1 cellular context compared by ENCODE assay signal in the genomic region with DNA sequence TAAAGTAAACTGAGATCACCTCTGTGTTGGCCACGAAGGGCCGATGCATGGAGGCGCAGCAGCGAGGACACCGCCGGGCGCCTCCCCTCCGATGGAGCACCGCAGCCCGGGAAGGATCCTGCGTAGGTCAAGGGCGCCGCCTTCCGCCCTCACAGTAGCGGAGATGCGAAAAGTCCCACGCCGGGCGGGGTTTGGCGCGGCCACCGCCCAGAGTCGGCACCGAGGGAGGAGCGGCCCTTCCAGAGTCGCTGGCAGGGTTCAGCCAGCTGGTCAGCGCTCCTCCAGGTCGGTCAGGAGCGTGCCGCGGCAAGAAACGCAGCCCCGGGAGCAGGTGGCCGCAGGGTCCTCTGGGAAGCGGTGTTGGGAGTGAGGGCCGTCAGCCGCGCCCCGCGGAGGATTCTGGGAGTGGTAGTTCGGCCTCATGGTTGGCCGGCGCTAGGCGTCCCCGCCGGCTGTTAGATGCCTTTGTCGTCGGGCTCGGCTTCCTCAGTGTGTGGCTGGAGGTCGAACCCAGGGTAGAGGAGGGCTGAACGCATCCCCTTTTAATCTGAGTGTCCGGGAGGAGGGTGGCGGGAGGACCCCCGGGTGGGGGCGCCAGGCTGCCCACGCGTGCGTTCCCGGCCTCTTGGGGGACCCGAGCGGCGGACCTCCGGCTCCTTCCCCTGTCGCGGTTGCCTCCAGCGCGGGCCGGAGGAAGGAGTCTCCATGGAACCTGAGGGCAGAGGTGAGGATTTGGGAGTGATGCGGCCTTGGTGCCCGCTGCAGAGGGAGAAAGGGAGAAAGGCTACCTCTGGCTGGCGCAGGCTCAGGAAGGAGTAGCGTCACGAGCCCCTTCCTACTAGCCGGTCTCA.
A peak's percentile ranks its signal among the peaks of the same experiment; 100 is the strongest.
TF ChIP-seq lines count a peak whose summit lies in the region.

A gene (plus strand): TSS at position 411 of the 851 bp plus-strand sequence. CDS start 295 bp downstream, at position 706.

TF ChIP-seq in HepG2, 621 proteins besides CTCF, POLR2A, EP300 and RAD21 (continued from another document and continues in another):
- peak; percentile 91 for TF ChIP-seq ZNF331 (CRISPR knock-in tag; IDR thresholded peaks at IDR 0.05)
- TF ChIP-seq, protein P1, sequence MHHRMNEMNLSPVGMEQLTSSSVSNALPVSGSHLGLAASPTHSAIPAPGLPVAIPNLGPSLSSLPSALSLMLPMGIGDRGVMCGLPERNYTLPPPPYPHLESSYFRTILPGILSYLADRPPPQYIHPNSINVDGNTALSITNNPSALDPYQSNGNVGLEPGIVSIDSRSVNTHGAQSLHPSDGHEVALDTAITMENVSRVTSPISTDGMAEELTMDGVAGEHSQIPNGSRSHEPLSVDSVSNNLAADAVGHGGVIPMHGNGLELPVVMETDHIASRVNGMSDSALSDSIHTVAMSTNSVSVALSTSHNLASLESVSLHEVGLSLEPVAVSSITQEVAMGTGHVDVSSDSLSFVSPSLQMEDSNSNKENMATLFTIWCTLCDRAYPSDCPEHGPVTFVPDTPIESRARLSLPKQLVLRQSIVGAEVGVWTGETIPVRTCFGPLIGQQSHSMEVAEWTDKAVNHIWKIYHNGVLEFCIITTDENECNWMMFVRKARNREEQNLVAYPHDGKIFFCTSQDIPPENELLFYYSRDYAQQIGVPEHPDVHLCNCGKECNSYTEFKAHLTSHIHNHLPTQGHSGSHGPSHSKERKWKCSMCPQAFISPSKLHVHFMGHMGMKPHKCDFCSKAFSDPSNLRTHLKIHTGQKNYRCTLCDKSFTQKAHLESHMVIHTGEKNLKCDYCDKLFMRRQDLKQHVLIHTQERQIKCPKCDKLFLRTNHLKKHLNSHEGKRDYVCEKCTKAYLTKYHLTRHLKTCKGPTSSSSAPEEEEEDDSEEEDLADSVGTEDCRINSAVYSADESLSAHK (CRISPR knock-in tag; IDR thresholded peaks at IDR 0.05; ENCODE audit: borderline replicate concordance): no peak
- TF ChIP-seq KLF9 (CRISPR knock-in tag; IDR thresholded peaks at IDR 0.05; ENCODE audit: low read depth): no peak
- no peak for TF ChIP-seq ZNF766 (CRISPR knock-in tag; IDR thresholded peaks at IDR 0.05; ENCODE audit: borderline replicate concordance)
- peak; percentile 68 for TF ChIP-seq SALL1 (CRISPR knock-in tag; IDR thresholded peaks at IDR 0.05)
- TF ChIP-seq MTF2 (CRISPR knock-in tag; IDR thresholded peaks at IDR 0.05; ENCODE audit: borderline replicate concordance): peak; percentile 56; the same call in 1 of the 2 replicates
- TF ChIP-seq, protein P2, sequence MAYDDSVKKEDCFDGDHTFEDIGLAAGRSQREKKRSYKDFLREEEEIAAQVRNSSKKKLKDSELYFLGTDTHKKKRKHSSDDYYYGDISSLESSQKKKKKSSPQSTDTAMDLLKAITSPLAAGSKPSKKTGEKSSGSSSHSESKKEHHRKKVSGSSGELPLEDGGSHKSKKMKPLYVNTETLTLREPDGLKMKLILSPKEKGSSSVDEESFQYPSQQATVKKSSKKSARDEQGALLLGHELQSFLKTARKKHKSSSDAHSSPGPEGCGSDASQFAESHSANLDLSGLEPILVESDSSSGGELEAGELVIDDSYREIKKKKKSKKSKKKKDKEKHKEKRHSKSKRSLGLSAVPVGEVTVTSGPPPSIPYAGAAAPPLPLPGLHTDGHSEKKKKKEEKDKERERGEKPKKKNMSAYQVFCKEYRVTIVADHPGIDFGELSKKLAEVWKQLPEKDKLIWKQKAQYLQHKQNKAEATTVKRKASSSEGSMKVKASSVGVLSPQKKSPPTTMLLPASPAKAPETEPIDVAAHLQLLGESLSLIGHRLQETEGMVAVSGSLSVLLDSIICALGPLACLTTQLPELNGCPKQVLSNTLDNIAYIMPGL (CRISPR knock-in tag; IDR thresholded peaks at IDR 0.05; ENCODE audit: borderline replicate concordance in 1 of 2, low read depth in 1 of 2): peak in 1 of 2 experiments; percentile 46; a peak in 1 of 4 replicates
- TF ChIP-seq, protein P3, sequence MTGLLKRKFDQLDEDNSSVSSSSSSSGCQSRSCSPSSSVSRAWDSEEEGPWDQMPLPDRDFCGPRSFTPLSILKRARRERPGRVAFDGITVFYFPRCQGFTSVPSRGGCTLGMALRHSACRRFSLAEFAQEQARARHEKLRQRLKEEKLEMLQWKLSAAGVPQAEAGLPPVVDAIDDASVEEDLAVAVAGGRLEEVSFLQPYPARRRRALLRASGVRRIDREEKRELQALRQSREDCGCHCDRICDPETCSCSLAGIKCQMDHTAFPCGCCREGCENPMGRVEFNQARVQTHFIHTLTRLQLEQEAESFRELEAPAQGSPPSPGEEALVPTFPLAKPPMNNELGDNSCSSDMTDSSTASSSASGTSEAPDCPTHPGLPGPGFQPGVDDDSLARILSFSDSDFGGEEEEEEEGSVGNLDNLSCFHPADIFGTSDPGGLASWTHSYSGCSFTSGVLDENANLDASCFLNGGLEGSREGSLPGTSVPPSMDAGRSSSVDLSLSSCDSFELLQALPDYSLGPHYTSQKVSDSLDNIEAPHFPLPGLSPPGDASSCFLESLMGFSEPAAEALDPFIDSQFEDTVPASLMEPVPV (CRISPR knock-in tag; IDR thresholded peaks at IDR 0.05): 0 out of 2 replicates have a peak, but pooled peaks have one; percentile 31
- peak; percentile 98 for TF ChIP-seq ZNF263 (CRISPR knock-in tag; IDR thresholded peaks at IDR 0.05)
- no peak for TF ChIP-seq NONO (IDR thresholded peaks at IDR 0.05)
- peak; percentile 34; the same call in 1 of the 2 replicates for TF ChIP-seq NONO (CRISPR knock-in tag; conservative IDR thresholded peaks at IDR 0.05)
- TF ChIP-seq TAF15 (IDR thresholded peaks at IDR 0.05; ENCODE audit: low read depth, low read length, poor library complexity, severe bottlenecking): no peak
- TF ChIP-seq IRF2 (CRISPR knock-in tag; IDR thresholded peaks at IDR 0.05): peak; percentile 64
- TF ChIP-seq ZNF83 (CRISPR knock-in tag; IDR thresholded peaks at IDR 0.05; ENCODE audit: borderline replicate concordance): no peak
- TF ChIP-seq ZNF138 (CRISPR knock-in tag; IDR thresholded peaks at IDR 0.05; ENCODE audit: low read depth): 0 out of 2 replicates have a peak, but pooled peaks have one; percentile 67
- TF ChIP-seq MAZ (IDR thresholded peaks at IDR 0.05; ENCODE audit: borderline replicate concordance, low read depth, low read length): no peak
- no peak; the same call in 1 of the 2 replicates for TF ChIP-seq MAZ (CRISPR knock-in tag; IDR thresholded peaks at IDR 0.05; ENCODE audit: low read depth)
- TF ChIP-seq, protein P4, sequence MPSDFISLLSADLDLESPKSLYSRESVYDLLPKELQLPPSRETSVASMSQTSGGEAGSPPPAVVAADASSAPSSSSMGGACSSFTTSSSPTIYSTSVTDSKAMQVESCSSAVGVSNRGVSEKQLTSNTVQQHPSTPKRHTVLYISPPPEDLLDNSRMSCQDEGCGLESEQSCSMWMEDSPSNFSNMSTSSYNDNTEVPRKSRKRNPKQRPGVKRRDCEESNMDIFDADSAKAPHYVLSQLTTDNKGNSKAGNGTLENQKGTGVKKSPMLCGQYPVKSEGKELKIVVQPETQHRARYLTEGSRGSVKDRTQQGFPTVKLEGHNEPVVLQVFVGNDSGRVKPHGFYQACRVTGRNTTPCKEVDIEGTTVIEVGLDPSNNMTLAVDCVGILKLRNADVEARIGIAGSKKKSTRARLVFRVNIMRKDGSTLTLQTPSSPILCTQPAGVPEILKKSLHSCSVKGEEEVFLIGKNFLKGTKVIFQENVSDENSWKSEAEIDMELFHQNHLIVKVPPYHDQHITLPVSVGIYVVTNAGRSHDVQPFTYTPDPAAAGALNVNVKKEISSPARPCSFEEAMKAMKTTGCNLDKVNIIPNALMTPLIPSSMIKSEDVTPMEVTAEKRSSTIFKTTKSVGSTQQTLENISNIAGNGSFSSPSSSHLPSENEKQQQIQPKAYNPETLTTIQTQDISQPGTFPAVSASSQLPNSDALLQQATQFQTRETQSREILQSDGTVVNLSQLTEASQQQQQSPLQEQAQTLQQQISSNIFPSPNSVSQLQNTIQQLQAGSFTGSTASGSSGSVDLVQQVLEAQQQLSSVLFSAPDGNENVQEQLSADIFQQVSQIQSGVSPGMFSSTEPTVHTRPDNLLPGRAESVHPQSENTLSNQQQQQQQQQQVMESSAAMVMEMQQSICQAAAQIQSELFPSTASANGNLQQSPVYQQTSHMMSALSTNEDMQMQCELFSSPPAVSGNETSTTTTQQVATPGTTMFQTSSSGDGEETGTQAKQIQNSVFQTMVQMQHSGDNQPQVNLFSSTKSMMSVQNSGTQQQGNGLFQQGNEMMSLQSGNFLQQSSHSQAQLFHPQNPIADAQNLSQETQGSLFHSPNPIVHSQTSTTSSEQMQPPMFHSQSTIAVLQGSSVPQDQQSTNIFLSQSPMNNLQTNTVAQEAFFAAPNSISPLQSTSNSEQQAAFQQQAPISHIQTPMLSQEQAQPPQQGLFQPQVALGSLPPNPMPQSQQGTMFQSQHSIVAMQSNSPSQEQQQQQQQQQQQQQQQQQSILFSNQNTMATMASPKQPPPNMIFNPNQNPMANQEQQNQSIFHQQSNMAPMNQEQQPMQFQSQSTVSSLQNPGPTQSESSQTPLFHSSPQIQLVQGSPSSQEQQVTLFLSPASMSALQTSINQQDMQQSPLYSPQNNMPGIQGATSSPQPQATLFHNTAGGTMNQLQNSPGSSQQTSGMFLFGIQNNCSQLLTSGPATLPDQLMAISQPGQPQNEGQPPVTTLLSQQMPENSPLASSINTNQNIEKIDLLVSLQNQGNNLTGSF (CRISPR knock-in tag; IDR thresholded peaks at IDR 0.05): peak; percentile 73; the same call in 1 of the 2 replicates
- no peak for TF ChIP-seq MBD4 (IDR thresholded peaks at IDR 0.05; ENCODE audit: borderline replicate concordance, low read length)
- TF ChIP-seq, protein P5, sequence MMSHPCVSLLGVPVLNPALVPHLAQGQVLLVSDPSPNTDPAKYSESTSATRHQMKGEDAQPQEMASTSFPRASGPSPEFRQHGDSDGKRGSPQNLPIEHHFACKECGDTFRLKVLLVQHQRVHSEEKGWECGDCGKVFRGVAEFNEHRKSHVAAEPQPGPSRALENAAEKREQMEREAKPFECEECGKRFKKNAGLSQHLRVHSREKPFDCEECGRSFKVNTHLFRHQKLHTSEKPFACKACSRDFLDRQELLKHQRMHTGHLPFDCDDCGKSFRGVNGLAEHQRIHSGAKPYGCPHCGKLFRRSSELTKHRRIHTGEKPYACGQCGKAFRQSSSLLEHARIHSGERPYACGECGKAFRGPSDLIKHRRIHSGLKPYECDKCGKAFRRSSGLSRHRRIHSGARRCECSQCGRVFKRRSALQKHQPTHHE (CRISPR knock-in tag; IDR thresholded peaks at IDR 0.05; ENCODE audit: borderline replicate concordance): no peak
- no peak for TF ChIP-seq ZNF496 (CRISPR knock-in tag; IDR thresholded peaks at IDR 0.05; ENCODE audit: insufficient replicate concordance)
- TF ChIP-seq GZF1 (CRISPR knock-in tag; IDR thresholded peaks at IDR 0.05): no peak
- no peak for TF ChIP-seq ZNF333 (CRISPR knock-in tag; IDR thresholded peaks at IDR 0.05; ENCODE audit: borderline replicate concordance)
- 0 out of 2 replicates have a peak, but pooled peaks have one; percentile 40 for TF ChIP-seq ZNF891 (CRISPR knock-in tag; IDR thresholded peaks at IDR 0.05)
- TF ChIP-seq CCDC6 (CRISPR knock-in tag; IDR thresholded peaks at IDR 0.05): peak; percentile 49; the same call in 1 of the 2 replicates
- TF ChIP-seq HES4 (CRISPR knock-in tag; IDR thresholded peaks at IDR 0.05; ENCODE audit: borderline replicate concordance): peak; percentile 54; the same call in 1 of the 2 replicates
- TF ChIP-seq, protein P6, sequence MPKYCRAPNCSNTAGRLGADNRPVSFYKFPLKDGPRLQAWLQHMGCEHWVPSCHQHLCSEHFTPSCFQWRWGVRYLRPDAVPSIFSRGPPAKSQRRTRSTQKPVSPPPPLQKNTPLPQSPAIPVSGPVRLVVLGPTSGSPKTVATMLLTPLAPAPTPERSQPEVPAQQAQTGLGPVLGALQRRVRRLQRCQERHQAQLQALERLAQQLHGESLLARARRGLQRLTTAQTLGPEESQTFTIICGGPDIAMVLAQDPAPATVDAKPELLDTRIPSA (CRISPR knock-in tag; IDR thresholded peaks at IDR 0.05; ENCODE audit: borderline replicate concordance): no peak
- TF ChIP-seq, protein P7, sequence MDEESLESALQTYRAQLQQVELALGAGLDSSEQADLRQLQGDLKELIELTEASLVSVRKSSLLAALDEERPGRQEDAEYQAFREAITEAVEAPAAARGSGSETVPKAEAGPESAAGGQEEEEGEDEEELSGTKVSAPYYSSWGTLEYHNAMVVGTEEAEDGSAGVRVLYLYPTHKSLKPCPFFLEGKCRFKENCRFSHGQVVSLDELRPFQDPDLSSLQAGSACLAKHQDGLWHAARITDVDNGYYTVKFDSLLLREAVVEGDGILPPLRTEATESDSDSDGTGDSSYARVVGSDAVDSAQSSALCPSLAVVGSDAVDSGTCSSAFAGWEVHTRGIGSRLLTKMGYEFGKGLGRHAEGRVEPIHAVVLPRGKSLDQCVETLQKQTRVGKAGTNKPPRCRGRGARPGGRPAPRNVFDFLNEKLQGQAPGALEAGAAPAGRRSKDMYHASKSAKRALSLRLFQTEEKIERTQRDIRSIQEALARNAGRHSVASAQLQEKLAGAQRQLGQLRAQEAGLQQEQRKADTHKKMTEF (CRISPR knock-in tag; IDR thresholded peaks at IDR 0.05): peak; percentile 48; the same call in 1 of the 2 replicates
- TF ChIP-seq, protein P8, sequence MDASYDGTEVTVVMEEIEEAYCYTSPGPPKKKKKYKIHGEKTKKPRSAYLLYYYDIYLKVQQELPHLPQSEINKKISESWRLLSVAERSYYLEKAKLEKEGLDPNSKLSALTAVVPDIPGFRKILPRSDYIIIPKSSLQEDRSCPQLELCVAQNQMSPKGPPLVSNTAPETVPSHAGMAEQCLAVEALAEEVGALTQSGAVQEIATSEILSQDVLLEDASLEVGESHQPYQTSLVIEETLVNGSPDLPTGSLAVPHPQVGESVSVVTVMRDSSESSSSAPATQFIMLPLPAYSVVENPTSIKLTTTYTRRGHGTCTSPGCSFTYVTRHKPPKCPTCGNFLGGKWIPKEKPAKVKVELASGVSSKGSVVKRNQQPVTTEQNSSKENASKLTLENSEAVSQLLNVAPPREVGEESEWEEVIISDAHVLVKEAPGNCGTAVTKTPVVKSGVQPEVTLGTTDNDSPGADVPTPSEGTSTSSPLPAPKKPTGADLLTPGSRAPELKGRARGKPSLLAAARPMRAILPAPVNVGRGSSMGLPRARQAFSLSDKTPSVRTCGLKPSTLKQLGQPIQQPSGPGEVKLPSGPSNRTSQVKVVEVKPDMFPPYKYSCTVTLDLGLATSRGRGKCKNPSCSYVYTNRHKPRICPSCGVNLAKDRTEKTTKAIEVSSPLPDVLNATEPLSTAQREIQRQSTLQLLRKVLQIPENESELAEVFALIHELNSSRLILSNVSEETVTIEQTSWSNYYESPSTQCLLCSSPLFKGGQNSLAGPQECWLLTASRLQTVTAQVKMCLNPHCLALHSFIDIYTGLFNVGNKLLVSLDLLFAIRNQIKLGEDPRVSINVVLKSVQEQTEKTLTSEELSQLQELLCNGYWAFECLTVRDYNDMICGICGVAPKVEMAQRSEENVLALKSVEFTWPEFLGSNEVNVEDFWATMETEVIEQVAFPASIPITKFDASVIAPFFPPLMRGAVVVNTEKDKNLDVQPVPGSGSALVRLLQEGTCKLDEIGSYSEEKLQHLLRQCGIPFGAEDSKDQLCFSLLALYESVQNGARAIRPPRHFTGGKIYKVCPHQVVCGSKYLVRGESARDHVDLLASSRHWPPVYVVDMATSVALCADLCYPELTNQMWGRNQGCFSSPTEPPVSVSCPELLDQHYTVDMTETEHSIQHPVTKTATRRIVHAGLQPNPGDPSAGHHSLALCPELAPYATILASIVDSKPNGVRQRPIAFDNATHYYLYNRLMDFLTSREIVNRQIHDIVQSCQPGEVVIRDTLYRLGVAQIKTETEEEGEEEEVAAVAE (CRISPR knock-in tag; IDR thresholded peaks at IDR 0.05; ENCODE audit: borderline replicate concordance): no peak
- no peak for TF ChIP-seq MIER3 (CRISPR knock-in tag; IDR thresholded peaks at IDR 0.05; ENCODE audit: borderline replicate concordance)
- TF ChIP-seq, protein P9, sequence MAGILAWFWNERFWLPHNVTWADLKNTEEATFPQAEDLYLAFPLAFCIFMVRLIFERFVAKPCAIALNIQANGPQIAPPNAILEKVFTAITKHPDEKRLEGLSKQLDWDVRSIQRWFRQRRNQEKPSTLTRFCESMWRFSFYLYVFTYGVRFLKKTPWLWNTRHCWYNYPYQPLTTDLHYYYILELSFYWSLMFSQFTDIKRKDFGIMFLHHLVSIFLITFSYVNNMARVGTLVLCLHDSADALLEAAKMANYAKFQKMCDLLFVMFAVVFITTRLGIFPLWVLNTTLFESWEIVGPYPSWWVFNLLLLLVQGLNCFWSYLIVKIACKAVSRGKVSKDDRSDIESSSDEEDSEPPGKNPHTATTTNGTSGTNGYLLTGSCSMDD (CRISPR knock-in tag; IDR thresholded peaks at IDR 0.05): no peak
